ENCODE assay signal across 10 cellular contexts in genomic region chr4:1725521-1725920, GRCh38. TPM values are rescaled to one million over a fixed set of nuclear protein-coding genes. Genes with fewer than 3 reads are reported as not detected.
A peak's percentile ranks its signal among the peaks of the same experiment; 100 is the strongest.
DNase-seq lines count a peak whose midpoint lies in the region; ATAC-seq and TF ChIP-seq lines count a peak whose summit lies in the region.
"Had no signal": no experiment of that assay in that cellular context is flagged by ENCODE, and none has a peak within 500 bp of the region (broad histone marks: within the 10 kb centered on the region; RNA-seq: fewer than 3 reads in every experiment).

No MANE protein-coding gene starts in this region.

- peak overlapping the region in 5 of 7 donors; percentile 80 to 95 (median 84) for H3K27ac Mint-ChIP-seq in CD4-positive, alpha-beta memory T cell
- H3K27ac Mint-ChIP-seq in activated CD4-positive, alpha-beta memory T cell treated with anti-CD3 and anti-CD28 coated beads, Interleukin-2, amount 10 ng/mL, durations not matched to agents 7 days and 5 days = peak overlapping the region; percentile 44

- intact Hi-C loops in CD4-positive, alpha-beta memory T cell (cut with micrococcal nuclease) = loop anchor here (10.0 kb wide), 1 partner anchor 689 kb away; the partner anchor contains the start of genes CFAP99 and ZFYVE28
- intact Hi-C loops in right lobe of liver (cut with DNase I) = loop anchor here in 1 of 2 donors (5.0 kb wide), 1 partner anchor 33 kb away; no protein-coding TSS in a partner anchor

- WGBS in right lobe of liver (ENCODE audit: insufficient coverage, low coverage, low lambda C conversion rate, missing lambda C conversion rate) = no CpG with 5 or more reads among the region's 10 CpGs

- TF ChIP-seq POLR2A in right lobe of liver (IDR thresholded peaks at IDR 0.05) (no peak), Peyer's patch (IDR thresholded peaks at IDR 0.05) (no peak)

- H3K9me3 ChIP-seq in CD4-positive, alpha-beta memory T cell (ENCODE audit: control insufficient read depth in 1 of 2, low read length in 2 of 2) = no peaks in the 10 kb centered on the region
- no peaks in the 10 kb centered on the region for H3K9me3 ChIP-seq in right lobe of liver
- H3K9me3 ChIP-seq in Peyer's patch = no peaks in the 10 kb centered on the region
- H3K9me3 ChIP-seq: adrenal gland, uterus had no signal

- H3K4me3 ChIP-seq in CD4-positive, alpha-beta memory T cell (ENCODE audit: low read length in 2 of 2) = no peak overlapping the region
- no peak overlapping the region for H3K4me3 ChIP-seq in right lobe of liver
- no peak overlapping the region for H3K4me3 ChIP-seq in Peyer's patch
- H3K4me3 ChIP-seq: adrenal gland, uterus had no signal

- peaks cover 36% of the 10 kb centered on the region for H3K36me3 ChIP-seq in CD4-positive, alpha-beta memory T cell (ENCODE audit: insufficient read depth, low read length)
- H3K36me3 ChIP-seq in right lobe of liver (peaks cover 0 to 3% (median 0%) of the 10 kb centered on the region in 4 donors), Peyer's patch (peaks cover 0 to under 1% (median 0%) of the 10 kb centered on the region in 3 donors)
- H3K36me3 ChIP-seq: uterus had no signal

- no peak for DNase-seq in CD4-positive, alpha-beta memory T cell
- no peak for DNase-seq in activated CD4-positive, alpha-beta memory T cell treated with anti-CD3 and anti-CD28 coated beads, Interleukin-2, amount 10 ng/mL, durations not matched to agents 7 days and 5 days
- DNase-seq in right lobe of liver (peak in 2 of 3 donors; percentile 17 to 43), Peyer's patch (no peak), NCI-H82 (lab: John Stamatoyannopoulos, UW) (no peak)

- no peak for TF ChIP-seq CTCF in 22Rv1 (IDR thresholded peaks at IDR 0.05)
- no peak for TF ChIP-seq CTCF in right lobe of liver (IDR thresholded peaks at IDR 0.05)
- no peak for TF ChIP-seq CTCF in Peyer's patch (IDR thresholded peaks at IDR 0.05)

- H3K36me3 Mint-ChIP-seq in CD4-positive, alpha-beta memory T cell = peaks cover 30 to 46% of the 10 kb centered on the region in 2 donors
- peaks cover 82% of the 10 kb centered on the region for H3K36me3 Mint-ChIP-seq in activated CD4-positive, alpha-beta memory T cell treated with anti-CD3 and anti-CD28 coated beads, Interleukin-2, amount 10 ng/mL, durations not matched to agents 7 days and 5 days (ENCODE audit: low read depth)

- peaks cover 38 to 78% (median 58%) of the 10 kb centered on the region in 4 donors for H3K4me1 Mint-ChIP-seq in CD4-positive, alpha-beta memory T cell
- peaks cover 70% of the 10 kb centered on the region for H3K4me1 Mint-ChIP-seq in activated CD4-positive, alpha-beta memory T cell treated with anti-CD3 and anti-CD28 coated beads, Interleukin-2, amount 10 ng/mL, durations not matched to agents 7 days and 5 days

- CTCF ChIA-PET in CD4-positive, alpha-beta memory T cell (lab: Charles Lee; ENCODE audit: partially characterized antibody) = interaction anchor here (1.7 to 18.0 kb wide), 4 partner anchors 13 to 34 kb away, joined by 5 to 591 read pairs (median 11); partner anchors contain the start of gene SLBP
- CTCF ChIA-PET in activated CD4-positive, alpha-beta memory T cell treated with anti-CD3 and anti-CD28 coated beads, Interleukin-2, amount 10 ng/mL, durations not matched to agents 7 days and 5 days (lab: Charles Lee) = interaction anchor here (0.9 to 10.2 kb wide), 5 partner anchors 16 to 588 kb away, joined by 3 to 122 read pairs (median 3); no protein-coding TSS in a partner anchor

- peaks cover 74% of the 10 kb centered on the region for H3K4me1 ChIP-seq in CD4-positive, alpha-beta memory T cell (ENCODE audit: insufficient read depth, low read length)
- H3K4me1 ChIP-seq in right lobe of liver (peaks cover 0 to 14% (median 0%) of the 10 kb centered on the region in 4 donors), Peyer's patch (peaks cover 3 to 49% (median 38%) of the 10 kb centered on the region in 4 donors)

- POLR2A ChIA-PET in CD4-positive, alpha-beta memory T cell (lab: Charles Lee; ENCODE audit: partially characterized antibody) = interaction anchor here (0.7 to 8.8 kb wide), 3 partner anchors 13 to 32 kb away, joined by 3 to 196 read pairs (median 128); partner anchors contain the start of gene SLBP
- POLR2A ChIA-PET in activated CD4-positive, alpha-beta memory T cell treated with anti-CD3 and anti-CD28 coated beads, Interleukin-2, amount 10 ng/mL, durations not matched to agents 7 days and 5 days (lab: Charles Lee) = interaction anchor here (1.2 to 13.8 kb wide), 3 partner anchors 16 to 45 kb away, joined by 3 to 371 read pairs (median 10); partner anchors contain the start of gene SLBP

- no peaks in the 10 kb centered on the region for H3K27me3 ChIP-seq in CD4-positive, alpha-beta memory T cell (ENCODE audit: insufficient read depth, low read length)
- H3K27me3 ChIP-seq in right lobe of liver (no peaks in the 10 kb centered on the region), Peyer's patch (no peaks in the 10 kb centered on the region)
- H3K27me3 ChIP-seq: adrenal gland, uterus had no signal

- ATAC-seq in right lobe of liver = no peak
- no peak for ATAC-seq in HG02885 (IDR thresholded peaks at IDR 0.05; ENCODE audit: poor library complexity, unreplicated experiment)
- ATAC-seq in GM21786 (IDR thresholded peaks at IDR 0.05; ENCODE audit: unreplicated experiment) = no peak

- H3K9me3 Mint-ChIP-seq in CD4-positive, alpha-beta memory T cell = peaks cover 0 to 5% (median 0%) of the 10 kb centered on the region in 8 donors
- no peaks in the 10 kb centered on the region for H3K9me3 Mint-ChIP-seq in activated CD4-positive, alpha-beta memory T cell treated with anti-CD3 and anti-CD28 coated beads, Interleukin-2, amount 10 ng/mL, durations not matched to agents 7 days and 5 days

- H3K27me3 Mint-ChIP-seq in CD4-positive, alpha-beta memory T cell = no peaks in the 10 kb centered on the region
- H3K27me3 Mint-ChIP-seq in activated CD4-positive, alpha-beta memory T cell treated with anti-CD3 and anti-CD28 coated beads, Interleukin-2, amount 10 ng/mL, durations not matched to agents 7 days and 5 days = no peaks in the 10 kb centered on the region

- H3K4me3 Mint-ChIP-seq in CD4-positive, alpha-beta memory T cell = peak overlapping the region in 6 of 8 donors; percentile 45 to 92 (median 71)
- no peak overlapping the region for H3K4me3 Mint-ChIP-seq in activated CD4-positive, alpha-beta memory T cell treated with anti-CD3 and anti-CD28 coated beads, Interleukin-2, amount 10 ng/mL, durations not matched to agents 7 days and 5 days

- H3K27ac ChIP-seq in 22Rv1 = peak overlapping the region; percentile 20; the same call in 1 of the 2 replicates
- H3K27ac ChIP-seq in CD4-positive, alpha-beta memory T cell (ENCODE audit: low read depth, low read length) = peak overlapping the region; percentile 28
- no peak overlapping the region for H3K27ac ChIP-seq in right lobe of liver
- H3K27ac ChIP-seq in Peyer's patch = peak overlapping the region in 1 of 4 donors; percentile 36
- H3K27ac ChIP-seq: uterus had no signal

RNA-seq across cellular contexts. Expression of gene TACC3, which starts 4.2 kb away (rescaled TPM):
- 100 to 1,000 TPM; 134 to 136 TPM for total RNA-seq in CD4-positive, alpha-beta memory T cell
- 10 to 100 TPM; 37.3 to 61.8 TPM for polyA plus RNA-seq in CD4-positive, alpha-beta memory T cell
- total RNA-seq in activated CD4-positive, alpha-beta memory T cell treated with anti-CD3 and anti-CD28 coated beads, Interleukin-2, amount 10 ng/mL, durations not matched to agents 7 days and 5 days = 100 to 1,000 TPM; 213 TPM
- total RNA-seq in right lobe of liver (1 to 10 TPM; 2.2 to 5.7 (median 4.8) TPM), Peyer's patch (100 to 1,000 TPM in 1 of 4 donors, 10 to 100 TPM in 3; 19.1 to 138 (median 28.0) TPM)

RNA-seq across cellular contexts. Expression of gene TMEM129, which starts 4.4 kb away (rescaled TPM):
- 10 to 100 TPM; 40.6 to 42.1 TPM for total RNA-seq in CD4-positive, alpha-beta memory T cell
- 10 to 100 TPM; 36.8 to 40.3 TPM for polyA plus RNA-seq in CD4-positive, alpha-beta memory T cell
- total RNA-seq in activated CD4-positive, alpha-beta memory T cell treated with anti-CD3 and anti-CD28 coated beads, Interleukin-2, amount 10 ng/mL, durations not matched to agents 7 days and 5 days = 10 to 100 TPM; 20.4 to 22.3 TPM
- total RNA-seq in right lobe of liver = 10 to 100 TPM; 13.8 to 51.0 (median 25.4) TPM
- total RNA-seq in Peyer's patch = 100 to 1,000 TPM in 1 of 4 donors, 10 to 100 TPM in 3; 28.9 to 106 (median 67.1) TPM

RNA-seq across cellular contexts. Expression of gene SLBP, which starts 13.4 kb away (rescaled TPM):
- 10 to 100 TPM; 41.8 to 47.4 TPM for total RNA-seq in CD4-positive, alpha-beta memory T cell
- polyA plus RNA-seq in CD4-positive, alpha-beta memory T cell = 10 to 100 TPM; 68.6 to 71.6 TPM
- total RNA-seq in activated CD4-positive, alpha-beta memory T cell treated with anti-CD3 and anti-CD28 coated beads, Interleukin-2, amount 10 ng/mL, durations not matched to agents 7 days and 5 days = 100 to 1,000 TPM; 105 to 107 TPM
- 10 to 100 TPM; 13.1 to 30.8 (median 14.7) TPM for total RNA-seq in right lobe of liver
- total RNA-seq in Peyer's patch = 10 to 100 TPM; 18.4 to 86.6 (median 26.2) TPM

RNA-seq across cellular contexts. Expression of gene FAM53A, which starts 41.4 kb away (rescaled TPM):
- total RNA-seq in CD4-positive, alpha-beta memory T cell = 1 to 10 TPM in 1 of 2 experiments, under 1 TPM in 1; 0.89 to 2.2 TPM
- polyA plus RNA-seq in CD4-positive, alpha-beta memory T cell = 1 to 10 TPM; 1.1 to 2.8 TPM
- total RNA-seq in activated CD4-positive, alpha-beta memory T cell treated with anti-CD3 and anti-CD28 coated beads, Interleukin-2, amount 10 ng/mL, durations not matched to agents 7 days and 5 days = under 1 TPM; 0.65 to 0.91 TPM
- 1 to 10 TPM in 2 of 6 experiments, under 1 TPM in 4; 0.56 to 3.5 (median 0.74) TPM for total RNA-seq in right lobe of liver
- total RNA-seq in Peyer's patch = 1 to 10 TPM in 3 of 4 donors, not detected in 1; 1.5 to 8.3 (median 1.8) TPM

Comparison
In these comparisons a context has a peak if more than half of its experiments do, and no peak if none do; other contexts are left out.
1. H3K27ac ChIP-seq: peak in 22Rv1 (single experiment) and CD4-positive, alpha-beta memory T cell (single experiment); none in right lobe of liver (0 of 3).
2. DNase-seq: peak in right lobe of liver (2 of 3); none in CD4-positive, alpha-beta memory T cell (0 of 5), activated CD4-positive, alpha-beta memory T cell treated with anti-CD3 and anti-CD28 coated beads, Interleukin-2, amount 10 ng/mL, durations not matched to agents 7 days and 5 days (single experiment), Peyer's patch (0 of 3) and NCI-H82 (single experiment).